ENCODE assay signal across 16 cellular contexts in the genomic region with DNA sequence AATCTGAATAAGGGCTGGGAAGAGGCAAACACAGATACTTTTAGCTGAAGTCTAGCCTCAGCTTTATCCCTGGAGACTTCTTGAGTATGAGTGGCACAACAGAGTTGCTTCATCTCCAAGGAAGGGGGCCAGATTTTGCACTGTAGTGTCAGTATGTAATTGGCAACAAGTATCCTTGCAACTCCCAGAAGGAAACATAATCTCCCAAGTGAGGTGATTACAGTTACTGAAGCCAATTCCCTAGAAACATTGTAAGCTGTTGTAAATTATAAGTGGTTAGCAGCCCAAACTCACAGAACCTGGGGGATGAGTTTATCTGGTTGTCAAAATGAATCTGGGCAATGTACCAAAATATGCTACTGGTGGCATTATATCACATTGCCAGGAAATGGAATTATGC.
DNase-seq lines count a peak whose midpoint lies in the region; ATAC-seq and TF ChIP-seq lines count a peak whose summit lies in the region.
"Had no signal": no experiment of that assay in that cellular context is flagged by ENCODE, and none has a peak within 500 bp of the region (broad histone marks: within the 10 kb centered on the region; RNA-seq: fewer than 3 reads in every experiment).

No MANE protein-coding gene starts in this region.

- no peaks in the 10 kb centered on the region for H3K9me3 ChIP-seq in ascending aorta

- H3K4me3 ChIP-seq in GM23338 (no peak overlapping the region), ascending aorta (no peak overlapping the region)
- H3K4me3 ChIP-seq: cardiac muscle cell had no signal

- H3K36me3 Mint-ChIP-seq in GM23338 (ENCODE audit: low read depth) = no peaks in the 10 kb centered on the region
- H3K36me3 Mint-ChIP-seq: CD4-positive, alpha-beta memory T cell; natural killer cell treated with Interleukin-12 subunit alpha and Interleukin-12 subunit beta and Interleukin-15 and Interleukin-18, amount 100 ng/mL, for 72 hours had no signal

- H4K20me1 ChIP-seq in GM23338 (replicated peaks; ENCODE audit: insufficient read depth) = no peaks in the 10 kb centered on the region

- H3K27me3 Mint-ChIP-seq in GM23338 (ENCODE audit: insufficient read depth, low read depth, poor library complexity) = no peaks in the 10 kb centered on the region
- H3K27me3 Mint-ChIP-seq: CD4-positive, alpha-beta memory T cell; natural killer cell treated with Interleukin-12 subunit alpha and Interleukin-12 subunit beta and Interleukin-15 and Interleukin-18, amount 100 ng/mL, for 72 hours had no signal

- H3F3A ChIP-seq in GM23338 (replicated peaks; ENCODE audit: low read depth) = no peaks in the 10 kb centered on the region

- no peaks in the 10 kb centered on the region for H3K4me1 Mint-ChIP-seq in GM23338
- H3K4me1 Mint-ChIP-seq: CD4-positive, alpha-beta memory T cell had no signal

- H3K27ac ChIP-seq in GM23338 (ENCODE audit: low read depth) (peak overlapping the region; percentile 56; the same call in 1 of the 2 replicates), ascending aorta (no peak overlapping the region)
- H3K27ac ChIP-seq: cardiac muscle cell had no signal

- peak overlapping the region; percentile 56; the same call in 1 of the 2 replicates for H2AFZ ChIP-seq in GM23338

- H3K9me2 ChIP-seq in GM23338 (ENCODE audit: insufficient read depth) = peaks cover 1% of the 10 kb centered on the region; the same call in 1 of the 2 replicates

- H3K79me2 ChIP-seq in GM23338 (replicated peaks; ENCODE audit: insufficient read depth) = no peaks in the 10 kb centered on the region

- ATAC-seq in GM23338 (no peak), HG03095 (IDR thresholded peaks at IDR 0.05; ENCODE audit: unreplicated experiment) (no peak)
- ATAC-seq: HCT116; natural killer cell treated with Interleukin-12 subunit alpha and Interleukin-12 subunit beta and Interleukin-15 and Interleukin-18, amount 100 ng/mL, for 72 hours; Right ventricle myocardium inferior had no signal

- intact Hi-C loops in ascending aorta (cut with DNase I) = no loop called here
- intact Hi-C loops in posterior cingulate gyrus (cut with DNase I) = no loop called here

- H3K27me3 ChIP-seq in GM23338 (ENCODE audit: insufficient read depth) = no peaks in the 10 kb centered on the region
- no peaks in the 10 kb centered on the region for H3K27me3 ChIP-seq in ascending aorta
- H3K27me3 ChIP-seq: cardiac muscle cell had no signal

- no peak overlapping the region for H3K27ac Mint-ChIP-seq in GM23338
- H3K27ac Mint-ChIP-seq: CD4-positive, alpha-beta memory T cell; natural killer cell treated with Interleukin-12 subunit alpha and Interleukin-12 subunit beta and Interleukin-15 and Interleukin-18, amount 100 ng/mL, for 72 hours had no signal

- TF ChIP-seq CTCF in GM23338 (conservative IDR thresholded peaks at IDR 0.05; ENCODE audit: low read depth in 2 of 2) (no peak), ascending aorta (IDR thresholded peaks at IDR 0.05) (no peak)

- H3K4me3 Mint-ChIP-seq in GM23338 = no peak overlapping the region
- H3K4me3 Mint-ChIP-seq: CD4-positive, alpha-beta memory T cell; natural killer cell treated with Interleukin-12 subunit alpha and Interleukin-12 subunit beta and Interleukin-15 and Interleukin-18, amount 100 ng/mL, for 72 hours had no signal

- H3K4me1 ChIP-seq in GM23338 (ENCODE audit: insufficient read depth) (no peaks in the 10 kb centered on the region), ascending aorta (no peaks in the 10 kb centered on the region)

- DNase-seq in GM23338 (ENCODE audit: low spot score) (no peak), NCI-H226 (peak; percentile 82), brain pericyte (ENCODE audit: low read depth, low spot score) (peak; percentile 47), retina (peak; percentile 15), ascending aorta (ENCODE audit: low spot score in 2 of 2) (no peak), posterior cingulate gyrus (no peak)
- DNase-seq: activated effector memory CD4-positive, alpha-beta T cell treated with anti-CD3 and anti-CD28 coated beads, Interleukin-2, amount 50 U/mL, for 16 hours; CD4-positive, alpha-beta memory T cell; GDM1; hypothalamus; NCI-H774 had no signal

- H3K36me3 ChIP-seq in GM23338 (ENCODE audit: insufficient read depth) (no peaks in the 10 kb centered on the region), ascending aorta (no peaks in the 10 kb centered on the region)
- H3K36me3 ChIP-seq: cardiac muscle cell had no signal

- H3K4me2 ChIP-seq in GM23338 = no peak overlapping the region

- H3K9me3 Mint-ChIP-seq in GM23338 = no peaks in the 10 kb centered on the region; the same call in 2 of the 3 replicates

TF ChIP-seq in GM23338, 12 proteins besides CTCF, POLR2A, EP300 and RAD21:
- TF ChIP-seq EZH2phosphoT487 (IDR thresholded peaks at IDR 0.05; ENCODE audit: unreplicated experiment) (no peak), STAT1 (IDR thresholded peaks at IDR 0.05; ENCODE audit: unreplicated experiment) (no peak), ZNF114 (CRISPR knock-in tag; IDR thresholded peaks at IDR 0.05) (no peak), EZH2 (IDR thresholded peaks at IDR 0.05; ENCODE audit: low read depth, unreplicated experiment) (no peak)
- TF ChIP-seq, protein P1, sequence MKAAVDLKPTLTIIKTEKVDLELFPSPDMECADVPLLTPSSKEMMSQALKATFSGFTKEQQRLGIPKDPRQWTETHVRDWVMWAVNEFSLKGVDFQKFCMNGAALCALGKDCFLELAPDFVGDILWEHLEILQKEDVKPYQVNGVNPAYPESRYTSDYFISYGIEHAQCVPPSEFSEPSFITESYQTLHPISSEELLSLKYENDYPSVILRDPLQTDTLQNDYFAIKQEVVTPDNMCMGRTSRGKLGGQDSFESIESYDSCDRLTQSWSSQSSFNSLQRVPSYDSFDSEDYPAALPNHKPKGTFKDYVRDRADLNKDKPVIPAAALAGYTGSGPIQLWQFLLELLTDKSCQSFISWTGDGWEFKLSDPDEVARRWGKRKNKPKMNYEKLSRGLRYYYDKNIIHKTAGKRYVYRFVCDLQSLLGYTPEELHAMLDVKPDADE (IDR thresholded peaks at IDR 0.05) = no peak
- TF ChIP-seq, protein P2, sequence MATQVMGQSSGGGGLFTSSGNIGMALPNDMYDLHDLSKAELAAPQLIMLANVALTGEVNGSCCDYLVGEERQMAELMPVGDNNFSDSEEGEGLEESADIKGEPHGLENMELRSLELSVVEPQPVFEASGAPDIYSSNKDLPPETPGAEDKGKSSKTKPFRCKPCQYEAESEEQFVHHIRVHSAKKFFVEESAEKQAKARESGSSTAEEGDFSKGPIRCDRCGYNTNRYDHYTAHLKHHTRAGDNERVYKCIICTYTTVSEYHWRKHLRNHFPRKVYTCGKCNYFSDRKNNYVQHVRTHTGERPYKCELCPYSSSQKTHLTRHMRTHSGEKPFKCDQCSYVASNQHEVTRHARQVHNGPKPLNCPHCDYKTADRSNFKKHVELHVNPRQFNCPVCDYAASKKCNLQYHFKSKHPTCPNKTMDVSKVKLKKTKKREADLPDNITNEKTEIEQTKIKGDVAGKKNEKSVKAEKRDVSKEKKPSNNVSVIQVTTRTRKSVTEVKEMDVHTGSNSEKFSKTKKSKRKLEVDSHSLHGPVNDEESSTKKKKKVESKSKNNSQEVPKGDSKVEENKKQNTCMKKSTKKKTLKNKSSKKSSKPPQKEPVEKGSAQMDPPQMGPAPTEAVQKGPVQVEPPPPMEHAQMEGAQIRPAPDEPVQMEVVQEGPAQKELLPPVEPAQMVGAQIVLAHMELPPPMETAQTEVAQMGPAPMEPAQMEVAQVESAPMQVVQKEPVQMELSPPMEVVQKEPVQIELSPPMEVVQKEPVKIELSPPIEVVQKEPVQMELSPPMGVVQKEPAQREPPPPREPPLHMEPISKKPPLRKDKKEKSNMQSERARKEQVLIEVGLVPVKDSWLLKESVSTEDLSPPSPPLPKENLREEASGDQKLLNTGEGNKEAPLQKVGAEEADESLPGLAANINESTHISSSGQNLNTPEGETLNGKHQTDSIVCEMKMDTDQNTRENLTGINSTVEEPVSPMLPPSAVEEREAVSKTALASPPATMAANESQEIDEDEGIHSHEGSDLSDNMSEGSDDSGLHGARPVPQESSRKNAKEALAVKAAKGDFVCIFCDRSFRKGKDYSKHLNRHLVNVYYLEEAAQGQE (IDR thresholded peaks at IDR 0.05; ENCODE audit: unreplicated experiment) = no peak
TF ChIP-seq in GM23338: peak in this region for 0.

Comparison
In these comparisons a context has a peak if more than half of its experiments do, and no peak if none do; other contexts are left out.
1. DNase-seq: peak in NCI-H226 (single experiment), brain pericyte (single experiment) and retina (single experiment); none in GM23338 (single experiment), ascending aorta (0 of 2) and posterior cingulate gyrus (0 of 10).